Comparison of ENCODE assay signal across 8 cellular contexts in the genomic region with DNA sequence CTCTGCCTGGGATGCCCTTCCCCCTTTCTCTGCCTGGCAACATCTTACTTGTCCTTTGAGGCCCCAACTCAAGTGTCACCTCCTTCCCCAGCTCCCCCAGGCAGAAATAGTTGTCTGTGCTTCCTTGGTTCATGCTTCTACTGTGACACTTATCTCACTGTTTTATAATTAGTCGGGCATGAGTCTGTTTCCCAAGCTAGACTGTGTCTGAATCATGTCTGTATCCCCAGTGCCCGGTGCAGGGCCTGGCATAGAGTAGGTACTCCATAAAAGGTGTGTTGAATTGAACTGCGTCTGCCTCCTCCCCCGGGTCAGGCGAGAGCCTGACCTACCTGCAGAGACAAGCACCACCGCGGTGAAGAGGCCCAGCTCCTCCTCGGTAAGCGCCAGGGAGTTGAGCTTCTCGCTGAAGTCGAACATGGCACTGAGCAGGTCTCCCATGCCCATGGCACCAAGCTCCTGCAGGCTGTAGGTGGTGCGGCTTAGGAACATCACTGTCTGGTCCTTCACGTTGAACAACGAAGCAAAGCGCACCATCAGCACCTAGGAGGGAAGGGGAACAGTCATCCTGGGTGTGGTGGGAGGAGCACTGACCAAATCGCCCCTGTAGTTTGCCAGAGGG. TPM values are rescaled to one million over a fixed set of nuclear protein-coding genes. Genes with fewer than 3 reads are reported as not detected.
A peak's percentile ranks its signal among the peaks of the same experiment; 100 is the strongest.
DNase-seq lines count a peak whose midpoint lies in the region; ATAC-seq and TF ChIP-seq lines count a peak whose summit lies in the region.
"Had no signal": no experiment of that assay in that cellular context is flagged by ENCODE, and none has a peak within 500 bp of the region (broad histone marks: within the 10 kb centered on the region; RNA-seq: fewer than 3 reads in every experiment).

No MANE protein-coding gene starts in this region.

- ATAC-seq in activated CD4-positive, alpha-beta T cell treated with anti-CD3 and anti-CD28 coated beads for 36 hours, result no peak
- ATAC-seq in right cardiac atrium, result peak; percentile 37

- no peak overlapping the region for H2AFZ ChIP-seq in MM.1S (ENCODE audit: low read length)

- peaks cover 29% of the 10 kb centered on the region for H3K79me2 ChIP-seq in MM.1S (ENCODE audit: low read length)

- peaks cover 34% of the 10 kb centered on the region for H3F3A ChIP-seq in MM.1S (ENCODE audit: insufficient read depth, low read length)

- intact Hi-C loops in activated CD4-positive, alpha-beta T cell treated with anti-CD3 and anti-CD28 coated beads for 36 hours (cut with DNase I, micrococcal nuclease), result loop anchor here in 1 of 2 experiments (10.0 kb wide), 1 partner anchor 319 kb away; no protein-coding TSS in a partner anchor
- intact Hi-C loops in right cardiac atrium (cut with DNase I) (no loop called here), thyroid gland (cut with DNase I) (no loop called here)

- POLR2A ChIA-PET in activated CD4-positive, alpha-beta T cell treated with anti-CD3 and anti-CD28 coated beads for 36 hours (lab: Charles Lee), result no interaction called here

- H4K20me1 ChIP-seq in MM.1S (ENCODE audit: insufficient read depth, low read length), result no peaks in the 10 kb centered on the region

- H3K36me3 ChIP-seq in thyroid gland, result peaks cover 41 to 48% of the 10 kb centered on the region in 2 donors
- H3K36me3 ChIP-seq in MM.1S (replicated peaks; ENCODE audit: insufficient read depth, low read length), result no peaks in the 10 kb centered on the region

- H3K9ac ChIP-seq in MM.1S (ENCODE audit: low read length), result no peak overlapping the region

- H3K4me1 ChIP-seq in right cardiac atrium (ENCODE audit: control insufficient read depth, insufficient read depth, low read length), result peaks cover 47% of the 10 kb centered on the region
- peaks cover 38 to 75% of the 10 kb centered on the region in 2 donors for H3K4me1 ChIP-seq in thyroid gland
- peaks cover 36% of the 10 kb centered on the region for H3K4me1 ChIP-seq in MM.1S (ENCODE audit: low read length)

- H3K4me2 ChIP-seq in MM.1S (ENCODE audit: low read depth, low read length), result no peak overlapping the region

- DNase-seq in activated CD4-positive, alpha-beta T cell treated with anti-CD3 and anti-CD28 coated beads for 36 hours, result no peak
- DNase-seq in activated CD4-positive, alpha-beta T cell treated with anti-CD3 and anti-CD28 coated beads for 4 hours, result no peak
- peak; percentile 36 to 63 (median 62) for DNase-seq in right cardiac atrium
- peak; percentile 52 to 56 for DNase-seq in thyroid gland
- DNase-seq in foreskin fibroblast, result no peak
- DNase-seq in MM.1S, result no peak
- DNase-seq: activated CD4-positive, alpha-beta T cell treated with anti-CD3 and anti-CD28 coated beads for 1 hour; midbrain had no signal

- H3K9me3 ChIP-seq in right cardiac atrium (ENCODE audit: control insufficient read depth, low read length) (no peaks in the 10 kb centered on the region), thyroid gland (no peaks in the 10 kb centered on the region), MM.1S (replicated peaks; ENCODE audit: insufficient read depth, low read length) (no peaks in the 10 kb centered on the region)

- H3K27me3 ChIP-seq in right cardiac atrium (ENCODE audit: control insufficient read depth, insufficient read depth), result no peaks in the 10 kb centered on the region
- no peaks in the 10 kb centered on the region for H3K27me3 ChIP-seq in thyroid gland
- H3K27me3 ChIP-seq in MM.1S (replicated peaks; ENCODE audit: insufficient read depth, low read length), result no peaks in the 10 kb centered on the region

- H3K27ac Mint-ChIP-seq in activated CD4-positive, alpha-beta T cell treated with anti-CD3 and anti-CD28 coated beads for 36 hours, result peak overlapping the region; percentile 20

- H3K36me3 Mint-ChIP-seq in activated CD4-positive, alpha-beta T cell treated with anti-CD3 and anti-CD28 coated beads for 36 hours (ENCODE audit: low read depth), result peaks cover 44% of the 10 kb centered on the region

- H3K4me3 ChIP-seq in right cardiac atrium (ENCODE audit: low read length), result no peak overlapping the region
- H3K4me3 ChIP-seq in thyroid gland (replicated peaks in 1 of 3), result no peak overlapping the region
- H3K4me3 ChIP-seq in foreskin fibroblast (ENCODE audit: low read depth in 1 of 2, low read length in 2 of 2), result no peak overlapping the region
- H3K4me3 ChIP-seq in MM.1S (ENCODE audit: low read length), result no peak overlapping the region

- H3K27ac ChIP-seq in right cardiac atrium (ENCODE audit: low read length), result peak overlapping the region; percentile 88
- peak overlapping the region; percentile 77 to 99 (median 96) for H3K27ac ChIP-seq in thyroid gland
- no peak overlapping the region for H3K27ac ChIP-seq in MM.1S (ENCODE audit: low read length)

- H3K9me2 ChIP-seq in MM.1S (replicated peaks; ENCODE audit: insufficient read depth, low read length), result no peaks in the 10 kb centered on the region

- CTCF ChIA-PET in activated CD4-positive, alpha-beta T cell treated with anti-CD3 and anti-CD28 coated beads for 36 hours (lab: Charles Lee), result interaction anchor here (0.6 to 2.2 kb wide), 10 partner anchors 16 to 1398 kb away, joined by 3 to 7 read pairs (median 4); no protein-coding TSS in a partner anchor

- 54% methylated on average over 16 of the region's 16 CpGs for WGBS in right cardiac atrium
- 64 to 66% methylated on average over 5 to 15 of the region's 16 CpGs for WGBS in thyroid gland, 2 donors

- H3K4me3 Mint-ChIP-seq in activated CD4-positive, alpha-beta T cell treated with anti-CD3 and anti-CD28 coated beads for 36 hours, result no peak overlapping the region

- TF ChIP-seq CTCF in thyroid gland (IDR thresholded peaks at IDR 0.05), result no peak
- no peak for TF ChIP-seq CTCF in foreskin fibroblast (IDR thresholded peaks at IDR 0.05; ENCODE audit: low read depth, low read length)
- TF ChIP-seq CTCF in MM.1S (IDR thresholded peaks at IDR 0.05; ENCODE audit: low read length), result no peak

- no peak for TF ChIP-seq POLR2A in thyroid gland (IDR thresholded peaks at IDR 0.05)

- no peaks in the 10 kb centered on the region for H3K27me3 Mint-ChIP-seq in activated CD4-positive, alpha-beta T cell treated with anti-CD3 and anti-CD28 coated beads for 36 hours

- peaks cover 58% of the 10 kb centered on the region for H3K4me1 Mint-ChIP-seq in activated CD4-positive, alpha-beta T cell treated with anti-CD3 and anti-CD28 coated beads for 36 hours

- no peaks in the 10 kb centered on the region for H3K9me3 Mint-ChIP-seq in activated CD4-positive, alpha-beta T cell treated with anti-CD3 and anti-CD28 coated beads for 36 hours (ENCODE audit: low read depth)

RNA-seq across cellular contexts. Expression of a gene that starts 6.7 kb away (rescaled TPM):
- total RNA-seq in activated CD4-positive, alpha-beta T cell treated with anti-CD3 and anti-CD28 coated beads for 36 hours, result 1 to 10 TPM; 5.2 to 5.4 TPM
- total RNA-seq in right cardiac atrium (10 to 100 TPM; 10.2 to 25.1 (median 18.8) TPM), thyroid gland (1 to 10 TPM; 3.4 to 9.9 (median 5.1) TPM)
- 12.3 TPM for polyA plus RNA-seq in right cardiac atrium

RNA-seq across cellular contexts. Expression of a gene that starts 28.1 kb away (rescaled TPM):
- 10 to 100 TPM; 81.7 to 89.6 TPM for total RNA-seq in activated CD4-positive, alpha-beta T cell treated with anti-CD3 and anti-CD28 coated beads for 36 hours
- total RNA-seq in right cardiac atrium, result 10 to 100 TPM; 53.6 to 57.3 (median 55.2) TPM
- polyA plus RNA-seq in right cardiac atrium, result 44.8 TPM
- total RNA-seq in thyroid gland, result 100 to 1,000 TPM in 1 of 4 donors, 10 to 100 TPM in 3; 69.9 to 101 (median 80.4) TPM

RNA-seq across cellular contexts. Expression of a gene that starts 30.9 kb away (rescaled TPM):
- 10 to 100 TPM; 12.9 to 13.1 TPM for total RNA-seq in activated CD4-positive, alpha-beta T cell treated with anti-CD3 and anti-CD28 coated beads for 36 hours
- total RNA-seq in right cardiac atrium (10 to 100 TPM; 80.6 to 99.5 (median 95.9) TPM), thyroid gland (10 to 100 TPM; 34.0 to 52.9 (median 44.8) TPM)
- 73.3 TPM for polyA plus RNA-seq in right cardiac atrium

RNA-seq across cellular contexts. Expression of a gene that starts 39.5 kb away (rescaled TPM):
- 100 to 1,000 TPM in 1 of 2 experiments, 10 to 100 TPM in 1; 97.4 to 110 TPM for total RNA-seq in activated CD4-positive, alpha-beta T cell treated with anti-CD3 and anti-CD28 coated beads for 36 hours
- total RNA-seq in right cardiac atrium (10 to 100 TPM; 54.3 to 60.5 (median 54.7) TPM), thyroid gland (10 to 100 TPM; 37.1 to 68.4 (median 56.6) TPM)
- 45.1 TPM for polyA plus RNA-seq in right cardiac atrium

RNA-seq across cellular contexts. Expression of a gene that starts 46.6 kb away (rescaled TPM):
- total RNA-seq in activated CD4-positive, alpha-beta T cell treated with anti-CD3 and anti-CD28 coated beads for 36 hours, result 100 to 1,000 TPM in 1 of 2 experiments, 10 to 100 TPM in 1; 88.3 to 104 TPM
- 10 to 100 TPM; 50.2 to 56.7 (median 50.7) TPM for total RNA-seq in right cardiac atrium
- polyA plus RNA-seq in right cardiac atrium, result 23.4 TPM
- 100 to 1,000 TPM in 1 of 4 donors, 10 to 100 TPM in 3; 88.2 to 103 (median 95.5) TPM for total RNA-seq in thyroid gland

Comparison
In these comparisons a context has a peak if more than half of its experiments do, and no peak if none do; other contexts are left out.
1. DNase-seq: peak in right cardiac atrium (3 of 3) and thyroid gland (2 of 2); none in activated CD4-positive, alpha-beta T cell treated with anti-CD3 and anti-CD28 coated beads for 36 hours (single experiment), activated CD4-positive, alpha-beta T cell treated with anti-CD3 and anti-CD28 coated beads for 4 hours (0 of 2), foreskin fibroblast (0 of 2) and MM.1S (single experiment).